Comparison of ENCODE assay signal across 8 cellular contexts in genomic region chr14:61188936-61189808, GRCh38.
DNase-seq lines count a peak whose midpoint lies in the region; ATAC-seq and TF ChIP-seq lines count a peak whose summit lies in the region.

No MANE protein-coding gene starts in this region.

- no peaks in the 10 kb centered on the region for H3K36me3 ChIP-seq in thoracic aorta

- peaks cover 39% of the 10 kb centered on the region for H3K27me3 Mint-ChIP-seq in activated B cell treated with CpG ODN at 0.5 μM for 24 hours

- H3K27ac Mint-ChIP-seq in activated B cell treated with CpG ODN at 0.5 μM for 24 hours = no peak overlapping the region

- peaks cover 4% of the 10 kb centered on the region for H3K4me1 Mint-ChIP-seq in activated B cell treated with CpG ODN at 0.5 μM for 24 hours

- no peaks in the 10 kb centered on the region for H3K27me3 ChIP-seq in thoracic aorta (replicated peaks; ENCODE audit: insufficient read depth)

- no peaks in the 10 kb centered on the region for H3K9me3 ChIP-seq in thoracic aorta

- peak overlapping the region; percentile 44 for H3K4me3 Mint-ChIP-seq in activated B cell treated with CpG ODN at 0.5 μM for 24 hours

- CTCF ChIA-PET in activated B cell treated with CpG ODN at 0.5 μM for 24 hours (lab: Charles Lee) = interaction anchor here (0.9 kb wide), 1 partner anchor 10 kb away, joined by 3 read pairs; no protein-coding TSS in a partner anchor

- POLR2A ChIA-PET in activated B cell treated with CpG ODN at 0.5 μM for 24 hours (lab: Charles Lee) = no interaction called here

- DNase-seq in EL (peak; percentile 58), activated B cell treated with CpG ODN at 0.5 μM for 24 hours (no peak), epithelial cell of prostate (ENCODE audit: low read depth, low spot score) (no peak), mucosa of gallbladder (ENCODE audit: low spot score) (peak; percentile 32), thoracic aorta (ENCODE audit: low spot score) (no peak), SHP77 (lab: John Stamatoyannopoulos, UW) (no peak)

- H3K27ac ChIP-seq in epithelial cell of prostate (peak overlapping the region; percentile 26), thoracic aorta (peak overlapping the region; percentile 51 to 72)

- peaks cover 20 to 46% of the 10 kb centered on the region in 2 donors for H3K4me1 ChIP-seq in thoracic aorta (ENCODE audit: control insufficient read depth in 1 of 2, low read depth in 2 of 2)

- no peaks in the 10 kb centered on the region for H3K9me3 Mint-ChIP-seq in activated B cell treated with CpG ODN at 0.5 μM for 24 hours

- TF ChIP-seq CTCF in activated B cell treated with CpG ODN at 0.5 μM for 24 hours (IDR thresholded peaks at IDR 0.05) = no peak
- peak; percentile 59 for TF ChIP-seq CTCF in thoracic aorta (IDR thresholded peaks at IDR 0.05)

- intact Hi-C loops in activated B cell treated with CpG ODN at 0.5 μM for 24 hours (cut with micrococcal nuclease) = no loop called here

- ATAC-seq in HG02642 (IDR thresholded peaks at IDR 0.05; ENCODE audit: poor library complexity, unreplicated experiment) = peak; percentile 63
- ATAC-seq in activated B cell treated with CpG ODN at 0.5 μM for 24 hours (ENCODE audit: low read depth) = peak; percentile 50
- no peak for ATAC-seq in thoracic aorta (ENCODE audit: insufficient number of reproducible peaks, low FRiP score, low read depth)
- no peak for ATAC-seq in GM21423 (IDR thresholded peaks at IDR 0.05; ENCODE audit: unreplicated experiment)

- peak overlapping the region; percentile 70 for H3K4me3 ChIP-seq in thoracic aorta

- no peaks in the 10 kb centered on the region for H3K36me3 Mint-ChIP-seq in activated B cell treated with CpG ODN at 0.5 μM for 24 hours (ENCODE audit: low read depth)

Comparison
In these comparisons a context has a peak if more than half of its experiments do, and no peak if none do; other contexts are left out.
1. DNase-seq: peak in EL (single experiment) and mucosa of gallbladder (single experiment); none in activated B cell treated with CpG ODN at 0.5 μM for 24 hours (single experiment), epithelial cell of prostate (single experiment), thoracic aorta (single experiment) and SHP77 (0 of 2).
2. ATAC-seq: peak in HG02642 (single experiment) and activated B cell treated with CpG ODN at 0.5 μM for 24 hours (single experiment); none in thoracic aorta (single experiment) and GM21423 (single experiment).